Comparison of ENCODE assay signal across 8 cellular contexts in genomic region chr5:173891367-173891766, GRCh38. TPM values are rescaled to one million over a fixed set of nuclear protein-coding genes. Genes with fewer than 3 reads are reported as not detected.
DNase-seq lines count a peak whose midpoint lies in the region; ATAC-seq, FAIRE-seq and TF ChIP-seq lines count a peak whose summit lies in the region.

No MANE protein-coding gene starts in this region.

- H3K4me1 ChIP-seq in right atrium auricular region = peaks cover 0 to 33% of the 10 kb centered on the region in 2 donors
- peaks cover 0 to 26% of the 10 kb centered on the region in 2 donors for H3K4me1 ChIP-seq in muscle layer of duodenum (ENCODE audit: control insufficient read depth in 1 of 2, insufficient read depth in 2 of 2, low read length in 2 of 2)

- H3K27me3 ChIP-seq in right atrium auricular region = no peaks in the 10 kb centered on the region
- no peaks in the 10 kb centered on the region for H3K27me3 ChIP-seq in bronchial epithelial cell (ENCODE audit: control insufficient read depth, insufficient read depth, low read length)
- no peaks in the 10 kb centered on the region for H3K27me3 ChIP-seq in muscle layer of duodenum (ENCODE audit: low read depth, low read length)

- H3K9me3 ChIP-seq in right atrium auricular region (no peaks in the 10 kb centered on the region), muscle layer of duodenum (ENCODE audit: control insufficient read depth in 1 of 2, low read length in 2 of 2) (no peaks in the 10 kb centered on the region)

- FAIRE-seq in bronchial epithelial cell (lab: Jason Lieb, UNC) = no peak

- TF ChIP-seq CTCF in right atrium auricular region (IDR thresholded peaks at IDR 0.05) (no peak), bronchial epithelial cell (IDR thresholded peaks at IDR 0.05; ENCODE audit: insufficient read depth, low read length, severe bottlenecking) (no peak)

- no peak for ATAC-seq in Right ventricle myocardium superior (ENCODE audit: poor library complexity)
- no peak for ATAC-seq in GM19023 (IDR thresholded peaks at IDR 0.05; ENCODE audit: unreplicated experiment)

- peak overlapping the region; percentile 94 to 97 for H3K27ac ChIP-seq in right atrium auricular region
- H3K27ac ChIP-seq in muscle layer of duodenum (ENCODE audit: low read length) = peak overlapping the region; percentile 50

- intact Hi-C loops in Right ventricle myocardium superior (cut with DNase I) = no loop called here

- H3K4me3 ChIP-seq in right atrium auricular region = peak overlapping the region; percentile 88 to 93
- H3K4me3 ChIP-seq in bronchial epithelial cell (ENCODE audit: low read depth, low read length) = peak overlapping the region; percentile 40
- peak overlapping the region; percentile 61 to 90 for H3K4me3 ChIP-seq in muscle layer of duodenum (ENCODE audit: low read depth in 1 of 2, low read length in 2 of 2)

- H3K36me3 ChIP-seq in right atrium auricular region (peaks cover 4% of the 10 kb centered on the region), bronchial epithelial cell (ENCODE audit: control insufficient read depth, insufficient read depth, low read length) (no peaks in the 10 kb centered on the region), muscle layer of duodenum (ENCODE audit: control insufficient read depth in 1 of 2, insufficient read depth in 2 of 2, low read length in 2 of 2) (no peaks in the 10 kb centered on the region)

- DNase-seq in right atrium auricular region (ENCODE audit: low spot score) (no peak), Right ventricle myocardium superior (no peak), bronchial epithelial cell (ENCODE audit: low read depth) (no peak), NCI-H146 treated with DMSO at 0.1 percent for 48 hours (lab: John Stamatoyannopoulos, UW; ENCODE audit: unreplicated experiment) (no peak)
- no peak for DNase-seq in stimulated activated CD4-positive, alpha-beta T cell treated with anti-CD3 and anti-CD28 coated beads, Interleukin-2, amount 100 ng/mL, for 24 hours
- DNase-seq in stimulated activated CD4-positive, alpha-beta T cell treated with anti-CD3 and anti-CD28 coated beads, Interleukin-4, amount 100 ng/mL, for 1 hour = no peak

RNA-seq across cellular contexts. Expression of gene CPEB4, which starts 3.2 kb away (rescaled TPM):
- 100 to 1,000 TPM in 1 of 2 donors, 10 to 100 TPM in 1; 79.5 to 127 TPM for total RNA-seq in right atrium auricular region
- total RNA-seq in Right ventricle myocardium superior = 118 TPM
- total RNA-seq in bronchial epithelial cell = 27.9 and 38.3 TPM in 2 replicates

Comparison
In these comparisons a context has a peak if more than half of its experiments do, and no peak if none do; other contexts are left out.
1. H3K4me3 ChIP-seq: peak in every context shown above with its lines; median percentile 90 in right atrium auricular region; 76 in muscle layer of duodenum; 40 in bronchial epithelial cell.